Comparison of ENCODE assay signal across 14 cellular contexts in genomic region chr1:183069562-183070216, GRCh38. TPM values are rescaled to one million over a fixed set of nuclear protein-coding genes. Genes with fewer than 3 reads are reported as not detected.
DNase-seq lines count a peak whose midpoint lies in the region; ATAC-seq and TF ChIP-seq lines count a peak whose summit lies in the region.
"Had no signal": no experiment of that assay in that cellular context is flagged by ENCODE, and none has a peak within 500 bp of the region (broad histone marks: within the 10 kb centered on the region; RNA-seq: fewer than 3 reads in every experiment).

No MANE protein-coding gene starts in this region.

- no peak for TF ChIP-seq RAD21 in liver (IDR thresholded peaks at IDR 0.05)

- H3K27me3 Mint-ChIP-seq in activated T-helper 1 cell treated with anti-CD3 and anti-CD28 coated beads, Interleukin-12 subunit alpha, Interleukin-12 subunit beta, Interleukin-2, Interleukin-4 antibody, amounts not matched to agents 30 ng/mL and 10 ng/mL and 1 ng/mL, durations not matched to agents 14 hours and 24 hours and 36 hours (ENCODE audit: insufficient read depth) = peaks cover 2% of the 10 kb centered on the region

- peak; percentile 52 for DNase-seq in RWPE1 (ENCODE audit: low spot score)
- DNase-seq in A172 (ENCODE audit: low spot score) = no peak
- no peak for DNase-seq in activated T-helper 1 cell treated with anti-CD3 and anti-CD28 coated beads, Interleukin-12 subunit alpha, Interleukin-12 subunit beta, Interleukin-2, Interleukin-4 antibody, amounts not matched to agents 30 ng/mL and 10 ng/mL and 1 ng/mL, durations not matched to agents 14 hours and 24 hours and 36 hours (ENCODE audit: low spot score)
- DNase-seq: activated CD4-positive, alpha-beta T cell treated with anti-CD3 and anti-CD28 coated beads for 48 hours; activated naive CD4-positive, alpha-beta T cell treated with anti-CD3 and anti-CD28 coated beads, Interleukin-2, amount 10 ng/mL, durations not matched to agents 7 days and 5 days; CD4-positive, CD25-positive, alpha-beta regulatory T cell; heart right ventricle; naive thymus-derived CD8-positive, alpha-beta T cell; RPMI8226 had no signal

- no peaks in the 10 kb centered on the region for H3K4me1 Mint-ChIP-seq in activated T-helper 1 cell treated with anti-CD3 and anti-CD28 coated beads, Interleukin-12 subunit alpha, Interleukin-12 subunit beta, Interleukin-2, Interleukin-4 antibody, amounts not matched to agents 30 ng/mL and 10 ng/mL and 1 ng/mL, durations not matched to agents 14 hours and 24 hours and 36 hours (ENCODE audit: low read depth)
- H3K4me1 Mint-ChIP-seq: activated naive CD4-positive, alpha-beta T cell treated with anti-CD3 and anti-CD28 coated beads, Interleukin-2, amount 10 ng/mL, durations not matched to agents 7 days and 5 days; CD4-positive, CD25-positive, alpha-beta regulatory T cell had no signal

- no peak overlapping the region for H3K27ac Mint-ChIP-seq in activated T-helper 1 cell treated with anti-CD3 and anti-CD28 coated beads, Interleukin-12 subunit alpha, Interleukin-12 subunit beta, Interleukin-2, Interleukin-4 antibody, amounts not matched to agents 30 ng/mL and 10 ng/mL and 1 ng/mL, durations not matched to agents 14 hours and 24 hours and 36 hours
- H3K27ac Mint-ChIP-seq: activated naive CD4-positive, alpha-beta T cell treated with anti-CD3 and anti-CD28 coated beads, Interleukin-2, amount 10 ng/mL, durations not matched to agents 7 days and 5 days; CD4-positive, CD25-positive, alpha-beta regulatory T cell had no signal

- intact Hi-C loops in activated T-helper 1 cell treated with anti-CD3 and anti-CD28 coated beads, Interleukin-12 subunit alpha, Interleukin-12 subunit beta, Interleukin-2, Interleukin-4 antibody, amounts not matched to agents 30 ng/mL and 10 ng/mL and 1 ng/mL, durations not matched to agents 14 hours and 24 hours and 36 hours (cut with micrococcal nuclease) = no loop called here

- CTCF ChIA-PET in HEK293 (lab: Yijun Ruan, JAX) (interaction anchor here (0.5 to 1.0 kb wide), 5 partner anchors 9 to 238 kb away, joined by 3 read pairs; no protein-coding TSS in a partner anchor), RWPE1 (lab: Yijun Ruan, JAX) (no interaction called here)

- H3K4me3 ChIP-seq in BLaER1 treated with 17β-estradiol and CSF1 and Interleukin-3, amounts not matched to agents 10 nM and 100 nM = no peak overlapping the region
- H3K4me3 ChIP-seq in HEK293 (ENCODE audit: low read depth, low read length) = no peak overlapping the region
- no peak overlapping the region for H3K4me3 ChIP-seq in liver (ENCODE audit: low read depth in 1 of 3, low read length in 3 of 3)
- H3K4me3 ChIP-seq: heart right ventricle had no signal

- H3K36me3 Mint-ChIP-seq in activated T-helper 1 cell treated with anti-CD3 and anti-CD28 coated beads, Interleukin-12 subunit alpha, Interleukin-12 subunit beta, Interleukin-2, Interleukin-4 antibody, amounts not matched to agents 30 ng/mL and 10 ng/mL and 1 ng/mL, durations not matched to agents 14 hours and 24 hours and 36 hours (ENCODE audit: low read depth) = no peaks in the 10 kb centered on the region
- H3K36me3 Mint-ChIP-seq: activated naive CD4-positive, alpha-beta T cell treated with anti-CD3 and anti-CD28 coated beads, Interleukin-2, amount 10 ng/mL, durations not matched to agents 7 days and 5 days; CD4-positive, CD25-positive, alpha-beta regulatory T cell; naive thymus-derived CD8-positive, alpha-beta T cell had no signal

- WGBS in liver = 51% methylated on average over 4 of the region's 4 CpGs

- H4K20me1 ChIP-seq in BLaER1 treated with 17β-estradiol and CSF1 and Interleukin-3, amounts not matched to agents 10 nM and 100 nM = peaks cover 0 to 40% (median 6%) of the 10 kb centered on the region in 11 experiments; a peak in 8 of 22 replicates

- POLR2A ChIA-PET in HEK293 (lab: Yijun Ruan, JAX) = no interaction called here
- POLR2A ChIA-PET in RWPE1 (lab: Yijun Ruan, JAX; ENCODE audit: low non-redundant PET) = no interaction called here

- H3K9ac ChIP-seq in BLaER1 treated with 17β-estradiol and CSF1 and Interleukin-3, amounts not matched to agents 10 nM and 100 nM = peak overlapping the region in 5 of 11 experiments; percentile 24 to 81 (median 72); a peak in 9 of 22 replicates
- no peak overlapping the region for H3K9ac ChIP-seq in liver (ENCODE audit: low read depth in 1 of 2, low read length in 2 of 2)

- H3K9me3 Mint-ChIP-seq in activated T-helper 1 cell treated with anti-CD3 and anti-CD28 coated beads, Interleukin-12 subunit alpha, Interleukin-12 subunit beta, Interleukin-2, Interleukin-4 antibody, amounts not matched to agents 30 ng/mL and 10 ng/mL and 1 ng/mL, durations not matched to agents 14 hours and 24 hours and 36 hours = no peaks in the 10 kb centered on the region
- H3K9me3 Mint-ChIP-seq: activated naive CD4-positive, alpha-beta T cell treated with anti-CD3 and anti-CD28 coated beads, Interleukin-2, amount 10 ng/mL, durations not matched to agents 7 days and 5 days had no signal

- ATAC-seq in HG02588 (IDR thresholded peaks at IDR 0.05; ENCODE audit: unreplicated experiment) = no peak
- ATAC-seq in HG02571 (IDR thresholded peaks at IDR 0.05; ENCODE audit: unreplicated experiment) = no peak
- ATAC-seq: heart right ventricle; naive thymus-derived CD8-positive, alpha-beta T cell had no signal

- peak overlapping the region in 8 of 11 experiments; percentile 69 to 95 (median 80); a peak in 17 of 22 replicates for H3K27ac ChIP-seq in BLaER1 treated with 17β-estradiol and CSF1 and Interleukin-3, amounts not matched to agents 10 nM and 100 nM
- H3K27ac ChIP-seq in HEK293 (ENCODE audit: extremely low read depth, low read depth, low read length) = no peak overlapping the region
- H3K27ac ChIP-seq in RWPE1 = peak overlapping the region; percentile 47; the same call in 1 of the 2 replicates
- no peak overlapping the region for H3K27ac ChIP-seq in liver (ENCODE audit: low read depth in 1 of 2, low read length in 2 of 2)

- no peak overlapping the region for H3K4me3 Mint-ChIP-seq in activated T-helper 1 cell treated with anti-CD3 and anti-CD28 coated beads, Interleukin-12 subunit alpha, Interleukin-12 subunit beta, Interleukin-2, Interleukin-4 antibody, amounts not matched to agents 30 ng/mL and 10 ng/mL and 1 ng/mL, durations not matched to agents 14 hours and 24 hours and 36 hours
- H3K4me3 Mint-ChIP-seq: activated naive CD4-positive, alpha-beta T cell treated with anti-CD3 and anti-CD28 coated beads, Interleukin-2, amount 10 ng/mL, durations not matched to agents 7 days and 5 days; CD4-positive, CD25-positive, alpha-beta regulatory T cell; naive thymus-derived CD8-positive, alpha-beta T cell had no signal

- peaks cover 8 to 34% (median 31%) of the 10 kb centered on the region in 11 experiments; a peak in 21 of 22 replicates for H3K9me3 ChIP-seq in BLaER1 treated with 17β-estradiol and CSF1 and Interleukin-3, amounts not matched to agents 10 nM and 100 nM (replicated peaks in 1 of 11)
- H3K9me3 ChIP-seq in HEK293 (ENCODE audit: control insufficient read depth, insufficient read depth, low read depth, low read length) = no peaks in the 10 kb centered on the region
- peaks cover 0 to 5% (median 0%) of the 10 kb centered on the region in 4 donors for H3K9me3 ChIP-seq in liver (ENCODE audit: control insufficient read depth in 4 of 4, low read length in 3 of 4)

- H3K4me1 ChIP-seq in BLaER1 treated with 17β-estradiol and CSF1 and Interleukin-3, amounts not matched to agents 10 nM and 100 nM = peaks cover 26 to 69% (median 57%) of the 10 kb centered on the region in 10 experiments
- H3K4me1 ChIP-seq in HEK293 (ENCODE audit: control insufficient read depth, insufficient read depth, low read length) (peaks cover 23% of the 10 kb centered on the region), liver (ENCODE audit: control insufficient read depth in 4 of 4, insufficient read depth in 4 of 4, low read length in 3 of 4) (peaks cover 0 to 13% (median 7%) of the 10 kb centered on the region in 4 donors)

- peak overlapping the region in 10 of 11 experiments; percentile 67 to 93 (median 84); a peak in 19 of 22 replicates for H3K4me2 ChIP-seq in BLaER1 treated with 17β-estradiol and CSF1 and Interleukin-3, amounts not matched to agents 10 nM and 100 nM

- peaks cover 2 to 32% (median 24%) of the 10 kb centered on the region in 11 experiments; a peak in 18 of 22 replicates for H3K36me3 ChIP-seq in BLaER1 treated with 17β-estradiol and CSF1 and Interleukin-3, amounts not matched to agents 10 nM and 100 nM
- H3K36me3 ChIP-seq in HEK293 (ENCODE audit: control insufficient read depth in 2 of 2, insufficient read depth in 1 of 2, low read length in 2 of 2) = no peaks in the 10 kb centered on the region
- no peaks in the 10 kb centered on the region for H3K36me3 ChIP-seq in liver (ENCODE audit: control insufficient read depth in 4 of 4, insufficient read depth in 3 of 4, low read depth in 1 of 4, low read length in 3 of 4)
- H3K36me3 ChIP-seq: heart right ventricle had no signal

- no peaks in the 10 kb centered on the region for H3K27me3 ChIP-seq in BLaER1 treated with 17β-estradiol and CSF1 and Interleukin-3, amounts not matched to agents 10 nM and 100 nM
- no peaks in the 10 kb centered on the region for H3K27me3 ChIP-seq in liver (ENCODE audit: control insufficient read depth in 4 of 4, insufficient read depth in 4 of 4, low read length in 3 of 4)
- H3K27me3 ChIP-seq: heart right ventricle had no signal

- TF ChIP-seq CTCF in HEK293 (tag by site-specific recombination; IDR thresholded peaks at IDR 0.05) = no peak
- no peak for TF ChIP-seq CTCF in RWPE1 (conservative IDR thresholded peaks at IDR 0.05; ENCODE audit: low read depth)
- TF ChIP-seq CTCF in liver (IDR thresholded peaks at IDR 0.05; ENCODE audit: low read depth, low read length, missing input control) = no peak

TF ChIP-seq in HEK293, 187 proteins besides CTCF, POLR2A, EP300 and RAD21 (continues in another document):
- peak; percentile 30; the same call in 1 of the 2 replicates for TF ChIP-seq ZNF600 (tag by site-specific recombination; IDR thresholded peaks at IDR 0.05)

RNA-seq across cellular contexts. Expression of gene LAMC1, which starts 46.5 kb away (rescaled TPM):
- 10 to 100 TPM; 22.9 to 35.1 TPM for total RNA-seq in liver
- 10 to 100 TPM in 1 of 2 donors, 1 to 10 TPM in 1; 5.3 to 16.6 TPM for polyA plus RNA-seq in liver
- total RNA-seq in A172 (2014; rRNA removed; shearing (Covaris generic)) = 143 and 190 TPM in 2 replicates
- total RNA-seq in activated T-helper 1 cell treated with anti-CD3 and anti-CD28 coated beads, Interleukin-12 subunit alpha, Interleukin-12 subunit beta, Interleukin-2, Interleukin-4 antibody, amounts not matched to agents 30 ng/mL and 10 ng/mL and 1 ng/mL, durations not matched to agents 14 hours and 24 hours and 36 hours = 0.44 and 0.49 TPM in 2 replicates
- polyA plus RNA-seq: CD4-positive, CD25-positive, alpha-beta regulatory T cell; naive thymus-derived CD8-positive, alpha-beta T cell had no signal

Comparison
In these comparisons a context has a peak if more than half of its experiments do, and no peak if none do; other contexts are left out.
1. H3K27ac ChIP-seq: peak in BLaER1 treated with 17β-estradiol and CSF1 and Interleukin-3, amounts not matched to agents 10 nM and 100 nM (8 of 11) and RWPE1 (single experiment); none in HEK293 (single experiment) and liver (0 of 2).
2. RNA of gene LAMC1, which starts 46.5 kb away (total RNA-seq): 143 to 190 TPM in A172 and 22.9 to 35.1 TPM in liver; 0.44 to 0.49 TPM in activated T-helper 1 cell treated with anti-CD3 and anti-CD28 coated beads, Interleukin-12 subunit alpha, Interleukin-12 subunit beta, Interleukin-2, Interleukin-4 antibody, amounts not matched to agents 30 ng/mL and 10 ng/mL and 1 ng/mL, durations not matched to agents 14 hours and 24 hours and 36 hours; every median in the first group is over 10 times any median in the second.